Comparison of ENCODE assay signal across 2 cellular contexts in genomic region chr17:59853168-59853918, GRCh38.
TF ChIP-seq lines count a peak whose summit lies in the region.

No MANE protein-coding gene starts in this region.

TF ChIP-seq in K562, 482 proteins besides CTCF, POLR2A, EP300 and RAD21 (continued from another document and continues in another):
- no peak for TF ChIP-seq HNRNPL (IDR thresholded peaks at IDR 0.05; ENCODE audit: low read depth, low read length)
- TF ChIP-seq HOMEZ (CRISPR knock-in tag; IDR thresholded peaks at IDR 0.05): no peak
- TF ChIP-seq EGR1 (conservative IDR thresholded peaks at IDR 0.05): no peak
- TF ChIP-seq HNRNPH1 (optimal IDR thresholded peaks at IDR 0.05; ENCODE audit: low read depth, low read length): no peak
- TF ChIP-seq ZNF699 (CRISPR knock-in tag; IDR thresholded peaks at IDR 0.05; ENCODE audit: insufficient replicate concordance): no peak
- TF ChIP-seq PYGO2 (tag; IDR thresholded peaks at IDR 0.05): no peak
- peak; percentile 79; the same call in 1 of the 2 replicates for TF ChIP-seq CBX1 (IDR thresholded peaks at IDR 0.05; ENCODE audit: low read depth)
- no peak for TF ChIP-seq BRD9 (IDR thresholded peaks at IDR 0.05; ENCODE audit: low read depth, partially characterized antibody)
- TF ChIP-seq KLF16 (IDR thresholded peaks at IDR 0.05): peak; percentile 23; the same call in 1 of the 2 replicates
- TF ChIP-seq CC2D1A (IDR thresholded peaks at IDR 0.05): peak; percentile 95
- TF ChIP-seq GTF2F1 (IDR thresholded peaks at IDR 0.05; ENCODE audit: low read depth, low read length): no peak
- TF ChIP-seq KLF13 (tag; IDR thresholded peaks at IDR 0.05; ENCODE audit: borderline replicate concordance, low read depth): no peak
- no peak for TF ChIP-seq ZNF445 (CRISPR knock-in tag; IDR thresholded peaks at IDR 0.05; ENCODE audit: low read depth)
- no peak for TF ChIP-seq POLR2B (IDR thresholded peaks at IDR 0.05; ENCODE audit: low read depth, partially characterized antibody)
- TF ChIP-seq THAP12 (CRISPR knock-in tag; IDR thresholded peaks at IDR 0.05): 0 out of 2 replicates have a peak, but pooled peaks have one; percentile 37
- 0 out of 2 replicates have a peak, but pooled peaks have one; percentile 30 for TF ChIP-seq IRF9 (tag; IDR thresholded peaks at IDR 0.05)
- TF ChIP-seq L3MBTL2 (IDR thresholded peaks at IDR 0.05): no peak
- no peak for TF ChIP-seq XRCC4 (IDR thresholded peaks at IDR 0.05; ENCODE audit: extremely low read depth, insufficient read depth, insufficient read length)
- no peak for TF ChIP-seq SMARCA4 (IDR thresholded peaks at IDR 0.05)
- TF ChIP-seq ZNF507 (tag; conservative IDR thresholded peaks at IDR 0.05): no peak
- no peak for TF ChIP-seq MYBL2 (IDR thresholded peaks at IDR 0.05; ENCODE audit: low read depth)
- no peak for TF ChIP-seq MYBL2 (CRISPR knock-in tag; IDR thresholded peaks at IDR 0.05; ENCODE audit: borderline replicate concordance)
- TF ChIP-seq NKRF (IDR thresholded peaks at IDR 0.05; ENCODE audit: borderline replicate concordance): no peak
- no peak for TF ChIP-seq ZNF121 (CRISPR knock-in tag; conservative IDR thresholded peaks at IDR 0.05)
- TF ChIP-seq ZFPM2 (CRISPR knock-in tag; IDR thresholded peaks at IDR 0.05): no peak
- TF ChIP-seq TCF7 (IDR thresholded peaks at IDR 0.05; ENCODE audit: borderline replicate concordance): no peak
- 0 out of 2 replicates have a peak, but pooled peaks have one; percentile 33 for TF ChIP-seq SOX6 (IDR thresholded peaks at IDR 0.05)
- TF ChIP-seq ZNF184 (CRISPR knock-in tag; IDR thresholded peaks at IDR 0.05): no peak
- TF ChIP-seq MCM5 (IDR thresholded peaks at IDR 0.05; ENCODE audit: low read depth): no peak

TF ChIP-seq in HepG2, 621 proteins besides CTCF, POLR2A, EP300 and RAD21 (continued from another document and continues in another):
- TF ChIP-seq ZNF609 (CRISPR knock-in tag; IDR thresholded peaks at IDR 0.05; ENCODE audit: borderline replicate concordance) (peak; percentile 93), ZFP41 (CRISPR knock-in tag; IDR thresholded peaks at IDR 0.05; ENCODE audit: borderline replicate concordance) (no peak), ZNF230 (CRISPR knock-in tag; IDR thresholded peaks at IDR 0.05) (no peak), ATF5 (CRISPR knock-in tag; IDR thresholded peaks at IDR 0.05; ENCODE audit: low read depth) (no peak), ARNTL (CRISPR knock-in tag; IDR thresholded peaks at IDR 0.05) (peak; percentile 80), PLSCR1 (CRISPR knock-in tag; IDR thresholded peaks at IDR 0.05; ENCODE audit: borderline replicate concordance) (no peak), ZNF784 (CRISPR knock-in tag; IDR thresholded peaks at IDR 0.05; ENCODE audit: borderline replicate concordance) (peak; percentile 57; the same call in 1 of the 2 replicates), SP140L (CRISPR knock-in tag; IDR thresholded peaks at IDR 0.05; ENCODE audit: borderline replicate concordance) (0 out of 2 replicates have a peak, but pooled peaks have one; percentile 96), RBFOX2 (IDR thresholded peaks at IDR 0.05; ENCODE audit: low read depth, low read length) (peak; percentile 61), SMC3 (IDR thresholded peaks at IDR 0.05; ENCODE audit: low read length) (peak; percentile 95), TFAP4 (IDR thresholded peaks at IDR 0.05; ENCODE audit: borderline replicate concordance, low read depth) (peak; percentile 91; the same call in 1 of the 2 replicates), GMEB2 (CRISPR knock-in tag; IDR thresholded peaks at IDR 0.05; ENCODE audit: low read depth) (no peak), GABPA (IDR thresholded peaks at IDR 0.05; ENCODE audit: low read depth, low read length) (no peak), GABPA (CRISPR knock-in tag; IDR thresholded peaks at IDR 0.05; ENCODE audit: low read depth) (peak; percentile 71), ZNF770 (CRISPR knock-in tag; IDR thresholded peaks at IDR 0.05) (peak; percentile 44; the same call in 1 of the 2 replicates), MEIS1 (CRISPR knock-in tag; IDR thresholded peaks at IDR 0.05; ENCODE audit: borderline replicate concordance) (peak; percentile 46; the same call in 1 of the 2 replicates), ZNF598 (CRISPR knock-in tag; IDR thresholded peaks at IDR 0.05; ENCODE audit: borderline replicate concordance) (0 out of 2 replicates have a peak, but pooled peaks have one; percentile 9), NFATC3 (CRISPR knock-in tag; IDR thresholded peaks at IDR 0.05) (no peak), MXD1 (CRISPR knock-in tag; IDR thresholded peaks at IDR 0.05) (no peak; the same call in 1 of the 2 replicates), ZNF576 (CRISPR knock-in tag; IDR thresholded peaks at IDR 0.05) (no peak), KDM3A (CRISPR knock-in tag; IDR thresholded peaks at IDR 0.05; ENCODE audit: low read depth) (peak; percentile 93), BRD4 (CRISPR knock-in tag; IDR thresholded peaks at IDR 0.05) (peak; percentile 90; the same call in 1 of the 2 replicates), ZNF792 (CRISPR knock-in tag; IDR thresholded peaks at IDR 0.05) (peak; percentile 83), ZNF343 (CRISPR knock-in tag; IDR thresholded peaks at IDR 0.05) (0 out of 2 replicates have a peak, but pooled peaks have one; percentile 67), ZGPAT (CRISPR knock-in tag; IDR thresholded peaks at IDR 0.05) (peak; percentile 98), FOXA1 (IDR thresholded peaks at IDR 0.05) (peak; percentile 86), FOXA1 (CRISPR knock-in tag; IDR thresholded peaks at IDR 0.05) (peak; percentile 99), ZBTB37 (CRISPR knock-in tag; IDR thresholded peaks at IDR 0.05) (0 out of 2 replicates have a peak, but pooled peaks have one; percentile 63)
